ENCODE assay signal across 28 cellular contexts in genomic region chr7:132090444-132090843, GRCh38.
"Had no signal": no experiment of that assay in that cellular context is flagged by ENCODE, and none has a peak within 500 bp of the region (broad histone marks: within the 10 kb centered on the region; RNA-seq: fewer than 3 reads in every experiment).

No MANE protein-coding gene starts in this region.

- H3K4me1 ChIP-seq: sigmoid colon had no signal

- H3K27ac ChIP-seq: ovary, sigmoid colon, thoracic aorta, WERI-Rb-1 had no signal

- FAIRE-seq: frontal cortex, keratinocyte, small intestine, TTC549, urothelium cell line had no signal

- ATAC-seq: activated CD4-positive, CD25-positive, alpha-beta regulatory T cell treated with anti-CD3 and anti-CD28 coated beads, Interleukin-2, amount 50 U/mL, for 24 hours; activated T-cell treated with anti-CD3 and anti-CD28 coated beads, Interleukin-2, amount 50 U/mL, for 4 hours; activated T-helper 17 cell treated with anti-CD3 and anti-CD28 coated beads, Interleukin-2, amount 50 U/mL, for 72 hours; esophagus mucosa; left colon; naive thymus-derived CD4-positive, alpha-beta T cell; stimulated activated effector memory CD8-positive, alpha-beta T cell treated with anti-CD3 and anti-CD28 coated beads, Interleukin-12 subunit alpha, Interleukin-12 subunit beta, amount 100 ng/mL, for 72 hours had no signal

- DNase-seq: activated CD4-positive, alpha-beta T cell treated with anti-CD3 and anti-CD28 coated beads for 48 hours; activated CD4-positive, alpha-beta T cell treated with anti-CD3 and anti-CD28 coated beads, Interleukin-2, amount 50 U/mL, for 48 hours; activated CD8-positive, alpha-beta memory T cell treated with anti-CD3 and anti-CD28 coated beads, Interleukin-2, amount 50 U/mL, for 4 hours; activated gamma-delta T cell treated with Interleukin-2 at 50 U/mL for 16 hours; activated naive CD4-positive, alpha-beta T cell treated with anti-CD3 and anti-CD28 coated beads, Interleukin-2, amount 50 U/mL, for 16 hours; activated T-cell treated with anti-CD3 and anti-CD28 coated beads, Interleukin-2, amount 50 U/mL, for 4 hours; amygdala; caudate nucleus; endodermal cell; left colon; midbrain; naive thymus-derived CD4-positive, alpha-beta T cell; ovary; sigmoid colon; small intestine; stimulated activated CD4-positive, alpha-beta T cell treated with anti-CD3 and anti-CD28 coated beads, Interleukin-4, amount 100 ng/mL, for 24 hours; T-helper 9 cell; trophoblast cell; WERI-Rb-1 had no signal

- H3K4me3 ChIP-seq: ovary, sigmoid colon, thoracic aorta had no signal

- H3K9me3 ChIP-seq: ovary, sigmoid colon, thoracic aorta had no signal

- H3K27me3 ChIP-seq: ovary, sigmoid colon had no signal

- H3K36me3 ChIP-seq: ovary, sigmoid colon, thoracic aorta, WERI-Rb-1 had no signal
